ENCODE assay signal across 1 cellular context in genomic region chr7:75969704-75970498, GRCh38.
TF ChIP-seq lines count a peak whose summit lies in the region.

No MANE protein-coding gene starts in this region.

TF ChIP-seq in HepG2, 621 proteins besides CTCF, POLR2A, EP300 and RAD21:
- TF ChIP-seq ZMYM4 (CRISPR knock-in tag; IDR thresholded peaks at IDR 0.05), result no peak
- no peak for TF ChIP-seq TERF1 (CRISPR knock-in tag; IDR thresholded peaks at IDR 0.05)
- TF ChIP-seq HNRNPL (IDR thresholded peaks at IDR 0.05; ENCODE audit: low read depth, low read length), result 0 out of 2 replicates have a peak, but pooled peaks have one; percentile 16
- peak; percentile 74 for TF ChIP-seq AGO2 (optimal IDR thresholded peaks at IDR 0.05; ENCODE audit: low read depth, low read length)
- 0 out of 2 replicates have a peak, but pooled peaks have one; percentile 2 for TF ChIP-seq ZNF572 (CRISPR knock-in tag; IDR thresholded peaks at IDR 0.05)
